Comparison of ENCODE assay signal across 8 cellular contexts in the genomic region with DNA sequence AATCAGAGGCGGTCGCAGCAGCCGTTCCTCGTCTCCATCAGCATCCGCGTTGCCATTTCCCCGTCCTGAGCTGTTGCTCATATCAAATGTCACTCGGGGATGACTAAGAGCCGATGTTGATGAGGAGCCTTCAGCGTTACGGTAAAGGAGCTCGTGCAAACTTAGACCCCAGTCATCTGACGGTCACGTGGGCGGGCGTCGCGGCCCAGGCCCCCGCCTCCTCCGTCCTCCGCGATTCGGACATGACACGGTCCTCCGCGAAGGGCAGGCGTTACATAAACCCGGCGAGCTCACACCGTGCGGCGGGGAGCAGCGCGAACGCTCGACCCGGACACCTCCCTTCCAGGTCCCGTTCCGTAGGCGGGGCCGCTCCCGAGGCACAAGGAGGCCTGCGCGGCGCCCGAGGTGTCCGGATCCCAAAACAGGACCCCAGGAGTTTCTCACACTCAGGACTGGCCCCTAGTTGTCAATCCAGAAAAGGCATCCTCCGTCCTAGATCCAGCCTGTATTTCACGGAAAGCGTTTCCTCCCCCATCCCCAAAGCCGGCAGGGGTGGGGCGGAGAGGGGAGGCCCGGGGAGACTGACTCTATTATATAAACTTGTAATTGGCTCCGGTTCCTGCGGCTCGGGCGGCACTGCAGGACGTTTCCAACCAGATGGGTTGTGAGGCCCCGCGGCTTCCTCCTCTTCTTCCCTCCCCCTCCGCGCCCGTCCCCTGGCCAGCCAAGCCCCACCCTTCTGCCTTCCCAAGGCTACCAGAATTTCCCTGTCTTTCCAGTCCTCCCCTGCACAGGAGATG.
A peak's percentile ranks its signal among the peaks of the same experiment; 100 is the strongest.
DNase-seq lines count a peak whose midpoint lies in the region; ATAC-seq and TF ChIP-seq lines count a peak whose summit lies in the region.

No MANE protein-coding gene starts in this region.

- H3K4me3 Mint-ChIP-seq in activated T-cell treated with anti-CD3 and anti-CD28 coated beads, Interleukin-2, amount 50 U/mL, for 4 hours: peak overlapping the region; percentile 76
- peak overlapping the region; percentile 86 to 94 (median 90) for H3K4me3 Mint-ChIP-seq in naive thymus-derived CD4-positive, alpha-beta T cell
- H3K4me3 Mint-ChIP-seq in stimulated activated naive B cell treated with anti-CD40 and anti-IgM and Interleukin-4, amounts not matched to agents 10 μg/mL and 1 μg/mL and 100 μg/mL, for 72 hours: peak overlapping the region; percentile 82 to 91

- H3K27me3 Mint-ChIP-seq in activated T-cell treated with anti-CD3 and anti-CD28 coated beads, Interleukin-2, amount 50 U/mL, for 4 hours (ENCODE audit: low read depth): peaks cover 35% of the 10 kb centered on the region
- peaks cover 23 to 50% (median 39%) of the 10 kb centered on the region in 5 donors for H3K27me3 Mint-ChIP-seq in naive thymus-derived CD4-positive, alpha-beta T cell
- H3K27me3 Mint-ChIP-seq in stimulated activated naive B cell treated with anti-CD40 and anti-IgM and Interleukin-4, amounts not matched to agents 10 μg/mL and 1 μg/mL and 100 μg/mL, for 72 hours: peaks cover 49 to 50% of the 10 kb centered on the region in 2 donors

- H3K27ac Mint-ChIP-seq in naive thymus-derived CD4-positive, alpha-beta T cell: peak overlapping the region in 5 of 9 donors; percentile 23 to 87 (median 72)
- H3K27ac Mint-ChIP-seq in stimulated activated naive B cell treated with anti-CD40 and anti-IgM and Interleukin-4, amounts not matched to agents 10 μg/mL and 1 μg/mL and 100 μg/mL, for 72 hours: peak overlapping the region; percentile 81

- peak; percentile 74 for DNase-seq in M059J (ENCODE audit: low read depth)
- DNase-seq in activated T-cell treated with anti-CD3 and anti-CD28 coated beads, Interleukin-2, amount 50 U/mL, for 4 hours: peak; percentile 36
- DNase-seq in fibroblast of the aortic adventitia (ENCODE audit: low read depth): peak; percentile 61
- peak in 8 of 9 donors; percentile 9 to 55 (median 20) for DNase-seq in naive thymus-derived CD4-positive, alpha-beta T cell
- peak; percentile 34 for DNase-seq in stimulated activated naive B cell treated with anti-CD40 and anti-IgM and Interleukin-4, amounts not matched to agents 10 μg/mL and 1 μg/mL and 100 μg/mL, for 72 hours
- no peak for DNase-seq in RPMI8226

- intact Hi-C loops in naive thymus-derived CD4-positive, alpha-beta T cell (cut with micrococcal nuclease): loop anchor here in 1 of 2 donors (1.0 kb wide), 1 partner anchor 29 kb away; no protein-coding TSS in a partner anchor

- H3K27ac ChIP-seq in BLaER1: peak overlapping the region; percentile 18; the same call in 1 of the 2 replicates
- H3K27ac ChIP-seq in naive thymus-derived CD4-positive, alpha-beta T cell (ENCODE audit: low read depth, low read length): no peak overlapping the region

- H3K27me3 ChIP-seq in BLaER1: peaks cover 2% of the 10 kb centered on the region; the same call in 1 of the 2 replicates
- H3K27me3 ChIP-seq in naive thymus-derived CD4-positive, alpha-beta T cell (ENCODE audit: control insufficient read depth in 2 of 2, insufficient read depth in 2 of 2, low read length in 2 of 2): no peaks in the 10 kb centered on the region

- peaks cover 12% of the 10 kb centered on the region; the same call in 1 of the 2 replicates for H3K9me3 ChIP-seq in BLaER1
- no peaks in the 10 kb centered on the region for H3K9me3 ChIP-seq in naive thymus-derived CD4-positive, alpha-beta T cell (ENCODE audit: control insufficient read depth in 2 of 3, low read length in 3 of 3)

- POLR2A ChIA-PET in naive thymus-derived CD4-positive, alpha-beta T cell (lab: Charles Lee): interaction anchor here (2.0 kb wide), 1 partner anchor 98 kb away, joined by 5 read pairs; no protein-coding TSS in a partner anchor

- no peaks in the 10 kb centered on the region for H3K9me3 Mint-ChIP-seq in activated T-cell treated with anti-CD3 and anti-CD28 coated beads, Interleukin-2, amount 50 U/mL, for 4 hours
- H3K9me3 Mint-ChIP-seq in naive thymus-derived CD4-positive, alpha-beta T cell: peaks cover 0 to 8% (median 3%) of the 10 kb centered on the region in 11 donors
- H3K9me3 Mint-ChIP-seq in stimulated activated naive B cell treated with anti-CD40 and anti-IgM and Interleukin-4, amounts not matched to agents 10 μg/mL and 1 μg/mL and 100 μg/mL, for 72 hours: peaks cover 0 to 5% of the 10 kb centered on the region in 2 donors

- no peaks in the 10 kb centered on the region for H3K36me3 Mint-ChIP-seq in activated T-cell treated with anti-CD3 and anti-CD28 coated beads, Interleukin-2, amount 50 U/mL, for 4 hours (ENCODE audit: insufficient read depth)
- peaks cover 0 to 7% (median 0%) of the 10 kb centered on the region in 5 donors for H3K36me3 Mint-ChIP-seq in naive thymus-derived CD4-positive, alpha-beta T cell
- peaks cover 0 to 2% of the 10 kb centered on the region in 2 donors for H3K36me3 Mint-ChIP-seq in stimulated activated naive B cell treated with anti-CD40 and anti-IgM and Interleukin-4, amounts not matched to agents 10 μg/mL and 1 μg/mL and 100 μg/mL, for 72 hours

- H3K4me3 ChIP-seq in BLaER1: peak overlapping the region; percentile 73
- peak overlapping the region; percentile 67 for H3K4me3 ChIP-seq in fibroblast of the aortic adventitia (ENCODE audit: low read depth, low read length)
- H3K4me3 ChIP-seq in naive thymus-derived CD4-positive, alpha-beta T cell (ENCODE audit: low read length): peak overlapping the region; percentile 59

- ATAC-seq in activated T-cell treated with anti-CD3 and anti-CD28 coated beads, Interleukin-2, amount 50 U/mL, for 4 hours: peak; percentile 96 to 97
- ATAC-seq in naive thymus-derived CD4-positive, alpha-beta T cell: peak; percentile 74
- peak; percentile 86 to 90 for ATAC-seq in stimulated activated naive B cell treated with anti-CD40 and anti-IgM and Interleukin-4, amounts not matched to agents 10 μg/mL and 1 μg/mL and 100 μg/mL, for 72 hours (replicated peaks)
- ATAC-seq in HG03280 (IDR thresholded peaks at IDR 0.05; ENCODE audit: unreplicated experiment): no peak

- peak; percentile 37 for TF ChIP-seq CTCF in fibroblast of the aortic adventitia (IDR thresholded peaks at IDR 0.05; ENCODE audit: insufficient read depth, low read length)

- H3K4me1 Mint-ChIP-seq in activated T-cell treated with anti-CD3 and anti-CD28 coated beads, Interleukin-2, amount 50 U/mL, for 4 hours (ENCODE audit: low read depth): peaks cover 20% of the 10 kb centered on the region
- H3K4me1 Mint-ChIP-seq in naive thymus-derived CD4-positive, alpha-beta T cell: peaks cover 15 to 26% (median 22%) of the 10 kb centered on the region in 7 donors
- H3K4me1 Mint-ChIP-seq in stimulated activated naive B cell treated with anti-CD40 and anti-IgM and Interleukin-4, amounts not matched to agents 10 μg/mL and 1 μg/mL and 100 μg/mL, for 72 hours: peaks cover 9 to 20% of the 10 kb centered on the region in 2 donors

- peaks cover 13% of the 10 kb centered on the region for H3K4me1 ChIP-seq in BLaER1
- H3K4me1 ChIP-seq in naive thymus-derived CD4-positive, alpha-beta T cell (ENCODE audit: control insufficient read depth in 2 of 2, insufficient read depth in 2 of 2, low read length in 2 of 2): no peaks in the 10 kb centered on the region

- H3K4me2 ChIP-seq in BLaER1: peak overlapping the region; percentile 98

- CTCF ChIA-PET in naive thymus-derived CD4-positive, alpha-beta T cell (lab: Charles Lee): no interaction called here

- no peaks in the 10 kb centered on the region for H4K20me1 ChIP-seq in BLaER1

- H3K9ac ChIP-seq in BLaER1: peak overlapping the region; percentile 79

- no peaks in the 10 kb centered on the region for H3K36me3 ChIP-seq in BLaER1
- no peaks in the 10 kb centered on the region for H3K36me3 ChIP-seq in naive thymus-derived CD4-positive, alpha-beta T cell (ENCODE audit: control insufficient read depth in 2 of 3, insufficient read depth in 3 of 3, low read length in 3 of 3)
